In the genomic region with DNA sequence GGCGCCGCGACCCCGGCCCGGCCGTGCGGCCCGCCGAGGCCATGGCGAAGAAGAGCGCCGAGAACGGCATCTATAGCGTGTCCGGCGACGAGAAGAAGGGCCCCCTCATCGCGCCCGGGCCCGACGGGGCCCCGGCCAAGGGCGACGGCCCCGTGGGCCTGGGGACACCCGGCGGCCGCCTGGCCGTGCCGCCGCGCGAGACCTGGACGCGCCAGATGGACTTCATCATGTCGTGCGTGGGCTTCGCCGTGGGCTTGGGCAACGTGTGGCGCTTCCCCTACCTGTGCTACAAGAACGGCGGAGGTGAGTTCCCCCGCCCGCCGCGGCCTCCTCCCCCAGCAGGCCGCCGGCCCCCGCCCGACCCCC, we compare ENCODE assay signal across 10 cellular contexts. TPM values are rescaled to one million over a fixed set of nuclear protein-coding genes. Genes with fewer than 3 reads are reported as not detected.
A peak's percentile ranks its signal among the peaks of the same experiment; 100 is the strongest.
DNase-seq lines count a peak whose midpoint lies in the region; ATAC-seq and TF ChIP-seq lines count a peak whose summit lies in the region.
"Had no signal": no experiment of that assay in that cellular context is flagged by ENCODE, and none has a peak within 500 bp of the region (broad histone marks: within the 10 kb centered on the region; RNA-seq: fewer than 3 reads in every experiment).

No MANE protein-coding gene starts in this region.

- POLR2A ChIA-PET in HEK293 (lab: Yijun Ruan, JAX), result no interaction called here

- H3K9me3 ChIP-seq in HEK293 (ENCODE audit: control insufficient read depth, insufficient read depth, low read depth, low read length) (no peaks in the 10 kb centered on the region), ectodermal cell (ENCODE audit: control insufficient read depth, low read length) (no peaks in the 10 kb centered on the region), gastrocnemius medialis (no peaks in the 10 kb centered on the region)

- peak overlapping the region; percentile 73; the same call in 1 of the 2 replicates for H3K27ac ChIP-seq in HEK293 (ENCODE audit: extremely low read depth, low read depth, low read length)
- no peak overlapping the region for H3K27ac ChIP-seq in ectodermal cell (ENCODE audit: insufficient read depth, low read depth, low read length, poor library complexity, severe bottlenecking)
- H3K27ac ChIP-seq in gastrocnemius medialis, result peak overlapping the region; percentile 85 to 91 (median 88)

- ATAC-seq in gastrocnemius medialis (no peak), GM21423 (IDR thresholded peaks at IDR 0.05; ENCODE audit: unreplicated experiment) (no peak), HG02623 (IDR thresholded peaks at IDR 0.05; ENCODE audit: unreplicated experiment) (no peak)

- DNase-seq in gastrocnemius medialis (no peak), SHP77 (lab: John Stamatoyannopoulos, UW) (no peak)
- DNase-seq: activated B cell treated with CpG ODN at 0.5 μM for 24 hours, NCI-H526 treated with DMSO at 0.1 percent for 48 hours had no signal

- H3K36me3 ChIP-seq in HEK293 (ENCODE audit: control insufficient read depth in 2 of 2, insufficient read depth in 1 of 2, low read length in 2 of 2) (peaks cover 0 to 42% of the 10 kb centered on the region in 2 experiments; a peak in 1 of 3 replicates), ectodermal cell (ENCODE audit: control insufficient read depth, insufficient read depth, low read length) (no peaks in the 10 kb centered on the region), gastrocnemius medialis (no peaks in the 10 kb centered on the region)

- no peaks in the 10 kb centered on the region for H3K4me1 ChIP-seq in HEK293 (ENCODE audit: control insufficient read depth, insufficient read depth, low read length)
- peaks cover 7% of the 10 kb centered on the region for H3K4me1 ChIP-seq in ectodermal cell (ENCODE audit: control insufficient read depth, insufficient read depth, low read length)
- H3K4me1 ChIP-seq in gastrocnemius medialis, result peaks cover 0 to 35% of the 10 kb centered on the region in 2 donors

- H3K27me3 ChIP-seq in ectodermal cell (ENCODE audit: control insufficient read depth, insufficient read depth, low read length, poor library complexity, severe bottlenecking) (no peaks in the 10 kb centered on the region), gastrocnemius medialis (no peaks in the 10 kb centered on the region)

- WGBS in ectodermal cell, 2 experiments, result 0 to 1% methylated on average over 52 of the region's 52 CpGs

- TF ChIP-seq CTCF in HEK293 (tag by site-specific recombination; IDR thresholded peaks at IDR 0.05), result no peak
- no peak for TF ChIP-seq CTCF in gastrocnemius medialis (IDR thresholded peaks at IDR 0.05 in 4 of 5, conservative IDR thresholded peaks at IDR 0.05 in 1 of 5)

- H3K4me3 ChIP-seq in HEK293 (ENCODE audit: low read depth, low read length) (peak overlapping the region; percentile 57), ectodermal cell (ENCODE audit: insufficient read depth, low read depth, low read length) (peak overlapping the region; percentile 47), gastrocnemius medialis (peak overlapping the region; percentile 38 to 56 (median 49))

- no peak for TF ChIP-seq POLR2A in gastrocnemius medialis (IDR thresholded peaks at IDR 0.05)

- in situ Hi-C loops in gastrocnemius medialis (cut with MboI; ENCODE audit: low sequenced_read_pairs in 4 of 4), result no loop called here

- intact Hi-C loops in gastrocnemius medialis (cut with DNase I; ENCODE audit: low total_unique reads), result loop anchor here (5.0 to 10.0 kb wide), 2 partner anchors 34 to 106 kb away; partner anchors contain the start of genes ABCD1, BCAP31, IDH3G and SSR4

- CTCF ChIA-PET in HEK293 (lab: Yijun Ruan, JAX), result no interaction called here

TF ChIP-seq in HEK293, 187 proteins besides CTCF, POLR2A, EP300 and RAD21:
- TF ChIP-seq ZFP41 (tag by site-specific recombination; IDR thresholded peaks at IDR 0.05; ENCODE audit: borderline replicate concordance) (no peak), ZNF843 (tag by site-specific recombination; IDR thresholded peaks at IDR 0.05) (no peak), ZNF596 (tag by site-specific recombination; IDR thresholded peaks at IDR 0.05) (no peak), KLF10 (tag by site-specific recombination; IDR thresholded peaks at IDR 0.05) (no peak), ZNF777 (tag by site-specific recombination; IDR thresholded peaks at IDR 0.05; ENCODE audit: borderline replicate concordance) (no peak), ZNF24 (tag by site-specific recombination; IDR thresholded peaks at IDR 0.05) (no peak), ZBTB49 (tag by site-specific recombination; IDR thresholded peaks at IDR 0.05; ENCODE audit: low read depth) (no peak), ZBTB7A (tag by site-specific recombination; IDR thresholded peaks at IDR 0.05; ENCODE audit: low read depth) (no peak), MYNN (tag by site-specific recombination; IDR thresholded peaks at IDR 0.05; ENCODE audit: borderline replicate concordance) (no peak), ZNF311 (tag by site-specific recombination; IDR thresholded peaks at IDR 0.05; ENCODE audit: borderline replicate concordance) (no peak), ZNF629 (tag by site-specific recombination; IDR thresholded peaks at IDR 0.05) (no peak), ZNF350 (tag by site-specific recombination; IDR thresholded peaks at IDR 0.05) (no peak), ZNF76 (tag by site-specific recombination; IDR thresholded peaks at IDR 0.05; ENCODE audit: borderline replicate concordance, low read depth) (no peak), OSR2 (tag by site-specific recombination; IDR thresholded peaks at IDR 0.05) (no peak), ZNF146 (tag by site-specific recombination; IDR thresholded peaks at IDR 0.05) (no peak), ZNF639 (tag by site-specific recombination; IDR thresholded peaks at IDR 0.05) (no peak), HOXD13 (CRISPR knock-in tag; IDR thresholded peaks at IDR 0.05; ENCODE audit: borderline replicate concordance) (no peak), ZNF132 (tag by site-specific recombination; IDR thresholded peaks at IDR 0.05; ENCODE audit: borderline replicate concordance) (no peak), ZNF544 (tag by site-specific recombination; IDR thresholded peaks at IDR 0.05) (no peak)
- TF ChIP-seq, protein P1, sequence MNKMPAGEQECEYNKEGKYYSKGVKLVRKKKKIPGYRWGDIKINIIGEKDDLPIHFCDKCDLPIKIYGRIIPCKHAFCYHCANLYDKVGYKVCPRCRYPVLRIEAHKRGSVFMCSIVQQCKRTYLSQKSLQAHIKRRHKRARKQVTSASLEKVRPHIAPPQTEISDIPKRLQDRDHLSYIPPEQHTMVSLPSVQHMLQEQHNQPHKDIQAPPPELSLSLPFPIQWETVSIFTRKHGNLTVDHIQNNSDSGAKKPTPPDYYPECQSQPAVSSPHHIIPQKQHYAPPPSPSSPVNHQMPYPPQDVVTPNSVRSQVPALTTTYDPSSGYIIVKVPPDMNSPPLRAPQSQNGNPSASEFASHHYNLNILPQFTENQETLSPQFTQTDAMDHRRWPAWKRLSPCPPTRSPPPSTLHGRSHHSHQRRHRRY (tag by site-specific recombination; IDR thresholded peaks at IDR 0.05), result no peak
TF ChIP-seq in HEK293: peak in this region for 0.

RNA-seq across cellular contexts. Expression of gene SLC6A8, which starts 0.8 kb away (rescaled TPM):
- 272 TPM for polyA plus RNA-seq in ectodermal cell (2013, experiment 1 of 4)
- 365 TPM for polyA plus RNA-seq in ectodermal cell (2013, experiment 2 of 4)
- polyA plus RNA-seq in ectodermal cell (2013, experiment 3 of 4), result 246 TPM
- polyA plus RNA-seq in ectodermal cell (2013, experiment 4 of 4), result 294 TPM
- 10 to 100 TPM; 40.1 to 78.1 (median 45.0) TPM for total RNA-seq in gastrocnemius medialis

RNA-seq across cellular contexts. Expression of gene PNCK, which starts 14.9 kb away (rescaled TPM):
- 33.7 TPM for polyA plus RNA-seq in ectodermal cell (2013, experiment 1 of 4)
- polyA plus RNA-seq in ectodermal cell (2013, experiment 2 of 4), result 45.3 TPM
- polyA plus RNA-seq in ectodermal cell (2013, experiment 3 of 4), result 36.2 TPM
- polyA plus RNA-seq in ectodermal cell (2013, experiment 4 of 4), result 39.7 TPM
- total RNA-seq in gastrocnemius medialis, result 1 to 10 TPM in 1 of 4 donors, under 1 TPM in 1, not detected in 2; 0.98 to 1.6 TPM
- total RNA-seq: activated B cell treated with CpG ODN at 0.5 μM for 24 hours, lung microvascular endothelial cell had no signal
- polyA plus RNA-seq: IgD-negative memory B cell had no signal

RNA-seq across cellular contexts. Expression of gene BCAP31, which starts 35.7 kb away (rescaled TPM):
- 109 TPM for polyA plus RNA-seq in ectodermal cell (2013, experiment 1 of 4)
- polyA plus RNA-seq in ectodermal cell (2013, experiment 2 of 4), result 108 TPM
- polyA plus RNA-seq in ectodermal cell (2013, experiment 3 of 4), result 76.1 TPM
- 84.9 TPM for polyA plus RNA-seq in ectodermal cell (2013, experiment 4 of 4)
- 10 to 100 TPM; 41.5 to 91.9 (median 48.3) TPM for total RNA-seq in gastrocnemius medialis

RNA-seq across cellular contexts. Expression of gene ABCD1, which starts 36.1 kb away (rescaled TPM):
- 4.5 TPM for polyA plus RNA-seq in ectodermal cell (2013, experiment 1 of 4)
- 5.3 TPM for polyA plus RNA-seq in ectodermal cell (2013, experiment 2 of 4)
- polyA plus RNA-seq in ectodermal cell (2013, experiment 3 of 4), result 4.3 TPM
- polyA plus RNA-seq in ectodermal cell (2013, experiment 4 of 4), result 4.9 TPM
- 10 to 100 TPM; 19.9 to 54.6 (median 34.5) TPM for total RNA-seq in gastrocnemius medialis

RNA-seq across cellular contexts. Expression of gene DUSP9, which starts 41.5 kb away (rescaled TPM):
- 1.4 TPM for polyA plus RNA-seq in ectodermal cell (2013, experiment 1 of 4)
- 1.7 TPM for polyA plus RNA-seq in ectodermal cell (2013, experiment 2 of 4)
- 1.4 TPM for polyA plus RNA-seq in ectodermal cell (2013, experiment 3 of 4)
- 1.6 TPM for polyA plus RNA-seq in ectodermal cell (2013, experiment 4 of 4)
- total RNA-seq in gastrocnemius medialis, result not detected
- total RNA-seq: activated B cell treated with CpG ODN at 0.5 μM for 24 hours had no signal
- polyA plus RNA-seq: IgD-negative memory B cell had no signal
